In the genomic region with DNA sequence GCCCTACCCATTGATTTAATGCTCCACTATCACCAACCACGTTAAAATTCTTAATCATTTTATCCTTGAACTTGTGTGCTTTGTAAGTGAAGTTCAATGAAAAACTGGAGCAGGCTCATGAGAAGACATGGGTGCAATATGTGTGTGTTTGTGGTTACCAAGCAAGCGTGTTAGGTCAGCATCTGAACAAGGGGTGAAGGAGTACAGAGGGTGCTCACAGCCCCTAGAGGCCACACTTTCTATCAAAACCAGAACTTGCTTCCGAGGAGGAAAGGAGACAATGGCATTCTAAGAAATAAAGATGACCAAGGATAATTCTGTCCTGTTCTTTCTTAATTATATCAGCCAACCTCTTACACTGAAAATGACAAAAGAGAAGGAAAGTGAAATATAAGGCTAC, we compare ENCODE assay signal across 37 cellular contexts.
"Had no signal": no experiment of that assay in that cellular context is flagged by ENCODE, and none has a peak within 500 bp of the region (broad histone marks: within the 10 kb centered on the region; RNA-seq: fewer than 3 reads in every experiment).

No MANE protein-coding gene starts in this region.

- H3K4me3 Mint-ChIP-seq: activated CD4-positive, alpha-beta memory T cell treated with anti-CD3 and anti-CD28 coated beads, Interleukin-2, amount 10 ng/mL, durations not matched to agents 7 days and 5 days; activated CD4-positive, alpha-beta T cell treated with anti-CD3 and anti-CD28 coated beads for 36 hours; activated CD4-positive, alpha-beta T cell treated with anti-CD3 and anti-CD28 coated beads, Interleukin-2, amount 10 ng/mL, durations not matched to agents 7 days and 5 days; activated CD8-positive, alpha-beta memory T cell treated with anti-CD3 and anti-CD28 coated beads, Interleukin-2, amount 10 ng/mL, durations not matched to agents 7 days and 5 days; activated CD8-positive, alpha-beta T cell treated with anti-CD3 and anti-CD28 coated beads, Interleukin-2, amount 10 ng/mL, durations not matched to agents 7 days and 5 days; activated naive CD4-positive, alpha-beta T cell treated with anti-CD3 and anti-CD28 coated beads, Interleukin-2, amount 10 ng/mL, durations not matched to agents 7 days and 5 days; activated naive CD4-positive, alpha-beta T cell treated with anti-CD3 and anti-CD28 coated beads, Interleukin-2, amount 50 U/mL, for 24 hours; activated naive CD8-positive, alpha-beta T cell; activated naive CD8-positive, alpha-beta T cell treated with anti-CD3 and anti-CD28 coated beads, Interleukin-2, amount 10 ng/mL, durations not matched to agents 7 days and 5 days; activated naive CD8-positive, alpha-beta T cell treated with anti-CD3 and anti-CD28 coated beads, Interleukin-2, amount 50 U/mL, for 24 hours; activated T-cell treated with anti-CD3 and anti-CD28 coated beads, Interleukin-2, amount 50 U/mL, for 24 hours; brain; T-helper 1 cell treated with Interleukin-12 subunit alpha and Interleukin-12 subunit beta and Interleukin-4 antibody, amounts not matched to agents 30 μg/mL and 1 μg/mL, for 36 hours; T-helper 2 cell treated with Interferon-gamma antibody and Interleukin-4, amounts not matched to agents 5 μg/mL and 100 μg/mL, for 36 hours had no signal

- H3K36me3 ChIP-seq: ascending aorta, cardiac muscle cell had no signal

- H3K4me1 ChIP-seq: ascending aorta had no signal

- H3K27me3 ChIP-seq: ascending aorta, cardiac muscle cell had no signal

- H3K27me3 Mint-ChIP-seq: brain had no signal

- H3K36me3 Mint-ChIP-seq: activated CD8-positive, alpha-beta memory T cell treated with anti-CD3 and anti-CD28 coated beads, Interleukin-2, amount 10 ng/mL, durations not matched to agents 7 days and 5 days; activated naive CD4-positive, alpha-beta T cell treated with anti-CD3 and anti-CD28 coated beads, Interleukin-2, amount 10 ng/mL, durations not matched to agents 7 days and 5 days; activated naive CD4-positive, alpha-beta T cell treated with anti-CD3 and anti-CD28 coated beads, Interleukin-2, amount 50 U/mL, for 24 hours; activated naive CD8-positive, alpha-beta T cell; activated naive CD8-positive, alpha-beta T cell treated with anti-CD3 and anti-CD28 coated beads, Interleukin-2, amount 10 ng/mL, durations not matched to agents 7 days and 5 days; brain had no signal

- H3K4me3 ChIP-seq: ascending aorta, cardiac muscle cell had no signal

- H3K9me3 Mint-ChIP-seq: activated CD4-positive, alpha-beta memory T cell treated with anti-CD3 and anti-CD28 coated beads, Interleukin-2, amount 10 ng/mL, durations not matched to agents 7 days and 5 days; activated CD4-positive, alpha-beta T cell treated with anti-CD3 and anti-CD28 coated beads, Interleukin-2, amount 10 ng/mL, durations not matched to agents 7 days and 5 days; activated naive CD4-positive, alpha-beta T cell treated with anti-CD3 and anti-CD28 coated beads, Interleukin-2, amount 10 ng/mL, durations not matched to agents 7 days and 5 days; activated naive CD4-positive, alpha-beta T cell treated with anti-CD3 and anti-CD28 coated beads, Interleukin-2, amount 50 U/mL, for 24 hours; activated naive CD8-positive, alpha-beta T cell treated with anti-CD3 and anti-CD28 coated beads, Interleukin-2, amount 10 ng/mL, durations not matched to agents 7 days and 5 days; activated naive CD8-positive, alpha-beta T cell treated with anti-CD3 and anti-CD28 coated beads, Interleukin-2, amount 50 U/mL, for 24 hours; activated T-cell treated with anti-CD3 and anti-CD28 coated beads, Interleukin-2, amount 50 U/mL, for 24 hours; activated T-helper 2 cell treated with anti-CD3 and anti-CD28 coated beads, Interferon-gamma antibody, Interleukin-2, Interleukin-4, amounts not matched to agents 10 μg/mL and 5 μg/mL and 100 μg/mL, durations not matched to agents 14 hours and 24 hours and 36 hours; T-helper 1 cell treated with Interleukin-12 subunit alpha and Interleukin-12 subunit beta and Interleukin-4 antibody, amounts not matched to agents 30 μg/mL and 1 μg/mL, for 36 hours; T-helper 2 cell treated with Interferon-gamma antibody and Interleukin-4, amounts not matched to agents 5 μg/mL and 100 μg/mL, for 36 hours had no signal

- FAIRE-seq: bronchial epithelial cell, TTC549 had no signal

- H3K4me1 Mint-ChIP-seq: activated CD4-positive, alpha-beta memory T cell treated with anti-CD3 and anti-CD28 coated beads, Interleukin-2, amount 10 ng/mL, durations not matched to agents 7 days and 5 days; activated CD4-positive, alpha-beta T cell treated with anti-CD3 and anti-CD28 coated beads for 36 hours; activated CD4-positive, alpha-beta T cell treated with anti-CD3 and anti-CD28 coated beads, Interleukin-2, amount 10 ng/mL, durations not matched to agents 7 days and 5 days; activated CD8-positive, alpha-beta memory T cell treated with anti-CD3 and anti-CD28 coated beads, Interleukin-2, amount 10 ng/mL, durations not matched to agents 7 days and 5 days; activated naive CD4-positive, alpha-beta T cell treated with anti-CD3 and anti-CD28 coated beads, Interleukin-2, amount 10 ng/mL, durations not matched to agents 7 days and 5 days; activated naive CD4-positive, alpha-beta T cell treated with anti-CD3 and anti-CD28 coated beads, Interleukin-2, amount 50 U/mL, for 24 hours; activated naive CD8-positive, alpha-beta T cell treated with anti-CD3 and anti-CD28 coated beads, Interleukin-2, amount 10 ng/mL, durations not matched to agents 7 days and 5 days had no signal

- H3K9me3 ChIP-seq: ascending aorta had no signal

- H3K27ac ChIP-seq: ascending aorta, cardiac muscle cell, VCaP had no signal

- ATAC-seq: activated CD4-positive, alpha-beta T cell treated with anti-CD3 and anti-CD28 coated beads for 36 hours; activated CD4-positive, CD25-positive, alpha-beta regulatory T cell treated with anti-CD3 and anti-CD28 coated beads, Interleukin-2, amount 50 U/mL, for 24 hours; activated CD8-positive, alpha-beta memory T cell treated with anti-CD3 and anti-CD28 coated beads, Interleukin-2, amount 10 ng/mL, durations not matched to agents 7 days and 5 days; activated CD8-positive, alpha-beta T cell treated with anti-CD3 and anti-CD28 coated beads, Interleukin-2, amount 10 ng/mL, durations not matched to agents 7 days and 5 days; activated naive CD8-positive, alpha-beta T cell treated with anti-CD3 and anti-CD28 coated beads, Interleukin-2, amount 50 U/mL, for 24 hours had no signal

- DNase-seq: activated CD4-positive, alpha-beta memory T cell treated with anti-CD3 and anti-CD28 coated beads, Interleukin-2, amount 10 ng/mL, durations not matched to agents 7 days and 5 days; activated CD4-positive, alpha-beta T cell treated with anti-CD3 and anti-CD28 coated beads for 1 hour; activated CD4-positive, alpha-beta T cell treated with anti-CD3 and anti-CD28 coated beads for 36 hours; activated CD4-positive, alpha-beta T cell treated with anti-CD3 and anti-CD28 coated beads for 48 hours; activated CD4-positive, alpha-beta T cell treated with anti-CD3 and anti-CD28 coated beads, Interleukin-2, amount 10 ng/mL, durations not matched to agents 7 days and 5 days; activated CD4-positive, alpha-beta T cell treated with anti-CD3 and anti-CD28 coated beads, Interleukin-2, amount 50 U/mL, for 48 hours; activated CD4-positive, CD25-positive, alpha-beta regulatory T cell; activated CD8-positive, alpha-beta memory T cell treated with anti-CD3 and anti-CD28 coated beads for 24 hours; activated CD8-positive, alpha-beta memory T cell treated with anti-CD3 and anti-CD28 coated beads, Interleukin-2, amount 10 ng/mL, durations not matched to agents 7 days and 5 days; activated CD8-positive, alpha-beta memory T cell treated with anti-CD3 and anti-CD28 coated beads, Interleukin-2, amount 50 U/mL, for 48 hours; activated CD8-positive, alpha-beta T cell treated with anti-CD3 and anti-CD28 coated beads, Interleukin-2, amount 10 ng/mL, durations not matched to agents 7 days and 5 days; activated effector memory CD4-positive, alpha-beta T cell treated with Interleukin-2 at 50 U/mL for 16 hours; activated gamma-delta T cell; activated naive CD4-positive, alpha-beta T cell treated with anti-CD3 and anti-CD28 coated beads, Interleukin-2, amount 10 ng/mL, durations not matched to agents 7 days and 5 days; activated naive CD4-positive, alpha-beta T cell treated with Interleukin-2 at 50 U/mL for 16 hours; activated naive CD8-positive, alpha-beta T cell treated with anti-CD3 and anti-CD28 coated beads, Interleukin-2, amount 10 ng/mL, durations not matched to agents 7 days and 5 days; activated naive CD8-positive, alpha-beta T cell treated with anti-CD3 and anti-CD28 coated beads, Interleukin-2, amount 50 U/mL, for 24 hours; activated T-cell treated with anti-CD3 and anti-CD28 coated beads, Interleukin-2, amount 50 U/mL, for 24 hours; activated T-cell treated with anti-CD3 and anti-CD28 coated beads, Interleukin-2, amount 50 U/mL, for 48 hours; amygdala; anterior cingulate cortex; caudate nucleus; T-helper 1 cell; T-helper 2 cell; T-helper 9 cell had no signal

- H3K27ac Mint-ChIP-seq: activated CD4-positive, alpha-beta memory T cell treated with anti-CD3 and anti-CD28 coated beads, Interleukin-2, amount 10 ng/mL, durations not matched to agents 7 days and 5 days; activated CD4-positive, alpha-beta T cell treated with anti-CD3 and anti-CD28 coated beads for 36 hours; activated CD4-positive, alpha-beta T cell treated with anti-CD3 and anti-CD28 coated beads, Interleukin-2, amount 10 ng/mL, durations not matched to agents 7 days and 5 days; activated CD8-positive, alpha-beta memory T cell treated with anti-CD3 and anti-CD28 coated beads, Interleukin-2, amount 10 ng/mL, durations not matched to agents 7 days and 5 days; activated CD8-positive, alpha-beta T cell treated with anti-CD3 and anti-CD28 coated beads, Interleukin-2, amount 10 ng/mL, durations not matched to agents 7 days and 5 days; activated naive CD4-positive, alpha-beta T cell treated with anti-CD3 and anti-CD28 coated beads, Interleukin-2, amount 10 ng/mL, durations not matched to agents 7 days and 5 days; activated naive CD4-positive, alpha-beta T cell treated with anti-CD3 and anti-CD28 coated beads, Interleukin-2, amount 50 U/mL, for 24 hours; activated naive CD8-positive, alpha-beta T cell; activated naive CD8-positive, alpha-beta T cell treated with anti-CD3 and anti-CD28 coated beads, Interleukin-2, amount 10 ng/mL, durations not matched to agents 7 days and 5 days; activated naive CD8-positive, alpha-beta T cell treated with anti-CD3 and anti-CD28 coated beads, Interleukin-2, amount 50 U/mL, for 24 hours; activated T-cell treated with anti-CD3 and anti-CD28 coated beads, Interleukin-2, amount 50 U/mL, for 24 hours; activated T-helper 2 cell treated with anti-CD3 and anti-CD28 coated beads, Interferon-gamma antibody, Interleukin-2, Interleukin-4, amounts not matched to agents 10 μg/mL and 5 μg/mL and 100 μg/mL, durations not matched to agents 14 hours and 24 hours and 36 hours; brain; T-helper 1 cell treated with Interleukin-12 subunit alpha and Interleukin-12 subunit beta and Interleukin-4 antibody, amounts not matched to agents 30 μg/mL and 1 μg/mL, for 36 hours; T-helper 2 cell treated with Interferon-gamma antibody and Interleukin-4, amounts not matched to agents 5 μg/mL and 100 μg/mL, for 36 hours had no signal
